Comparison of ENCODE assay signal across 8 cellular contexts in genomic region chr2:72993147-72993546, GRCh38.
DNase-seq lines count a peak whose midpoint lies in the region; ATAC-seq and TF ChIP-seq lines count a peak whose summit lies in the region.

No MANE protein-coding gene starts in this region.

- no peak overlapping the region for H3K4me3 Mint-ChIP-seq in activated CD8-positive, alpha-beta T cell treated with anti-CD3 and anti-CD28 coated beads, Interleukin-2, amount 10 ng/mL, durations not matched to agents 7 days and 5 days
- no peak overlapping the region for H3K4me3 Mint-ChIP-seq in natural killer cell treated with Interleukin-12 subunit alpha and Interleukin-12 subunit beta and Interleukin-15 and Interleukin-18, amount 100 ng/mL, for 72 hours

- DNase-seq in 8988T, result peak; percentile 75
- DNase-seq in EL, result peak; percentile 35
- peak; percentile 22 for DNase-seq in M059J (ENCODE audit: low read depth)
- peak; percentile 59 for DNase-seq in activated CD8-positive, alpha-beta T cell treated with anti-CD3 and anti-CD28 coated beads, Interleukin-2, amount 10 ng/mL, durations not matched to agents 7 days and 5 days
- DNase-seq in erythroblast (lab: John Stamatoyannopoulos, UW), result peak; percentile 51 to 76
- DNase-seq in natural killer cell treated with Interleukin-12 subunit alpha and Interleukin-12 subunit beta and Interleukin-15 and Interleukin-18, amount 100 ng/mL, for 72 hours (ENCODE audit: low spot score), result no peak

- no peaks in the 10 kb centered on the region for H3K9me3 Mint-ChIP-seq in activated CD8-positive, alpha-beta T cell treated with anti-CD3 and anti-CD28 coated beads, Interleukin-2, amount 10 ng/mL, durations not matched to agents 7 days and 5 days (ENCODE audit: insufficient read depth)
- no peaks in the 10 kb centered on the region for H3K9me3 Mint-ChIP-seq in natural killer cell treated with Interleukin-12 subunit alpha and Interleukin-12 subunit beta and Interleukin-15 and Interleukin-18, amount 100 ng/mL, for 72 hours

- peak; percentile 53 for ATAC-seq in activated CD8-positive, alpha-beta T cell treated with anti-CD3 and anti-CD28 coated beads, Interleukin-2, amount 10 ng/mL, durations not matched to agents 7 days and 5 days
- peak; percentile 50 to 61 for ATAC-seq in natural killer cell treated with Interleukin-12 subunit alpha and Interleukin-12 subunit beta and Interleukin-15 and Interleukin-18, amount 100 ng/mL, for 72 hours
- ATAC-seq in GM19463 (IDR thresholded peaks at IDR 0.05; ENCODE audit: unreplicated experiment) (no peak), HG02840 (IDR thresholded peaks at IDR 0.05; ENCODE audit: low FRiP score, unreplicated experiment) (no peak)

- no peaks in the 10 kb centered on the region for H3K4me1 Mint-ChIP-seq in activated CD8-positive, alpha-beta T cell treated with anti-CD3 and anti-CD28 coated beads, Interleukin-2, amount 10 ng/mL, durations not matched to agents 7 days and 5 days (ENCODE audit: low read depth)
- H3K4me1 Mint-ChIP-seq in natural killer cell treated with Interleukin-12 subunit alpha and Interleukin-12 subunit beta and Interleukin-15 and Interleukin-18, amount 100 ng/mL, for 72 hours (ENCODE audit: low read depth in 2 of 2), result peaks cover 0 to 4% of the 10 kb centered on the region in 2 donors

- H3K36me3 Mint-ChIP-seq in activated CD8-positive, alpha-beta T cell treated with anti-CD3 and anti-CD28 coated beads, Interleukin-2, amount 10 ng/mL, durations not matched to agents 7 days and 5 days (ENCODE audit: low read depth), result no peaks in the 10 kb centered on the region
- H3K36me3 Mint-ChIP-seq in natural killer cell treated with Interleukin-12 subunit alpha and Interleukin-12 subunit beta and Interleukin-15 and Interleukin-18, amount 100 ng/mL, for 72 hours, result no peaks in the 10 kb centered on the region

- no peaks in the 10 kb centered on the region for H3K27me3 Mint-ChIP-seq in activated CD8-positive, alpha-beta T cell treated with anti-CD3 and anti-CD28 coated beads, Interleukin-2, amount 10 ng/mL, durations not matched to agents 7 days and 5 days (ENCODE audit: low read depth)
- no peaks in the 10 kb centered on the region for H3K27me3 Mint-ChIP-seq in natural killer cell treated with Interleukin-12 subunit alpha and Interleukin-12 subunit beta and Interleukin-15 and Interleukin-18, amount 100 ng/mL, for 72 hours

- POLR2A ChIA-PET in activated CD8-positive, alpha-beta T cell treated with anti-CD3 and anti-CD28 coated beads, Interleukin-2, amount 10 ng/mL, durations not matched to agents 7 days and 5 days (lab: Charles Lee), result interaction anchor here (0.7 kb wide), 1 partner anchor 1926 kb away, joined by 3 read pairs; no protein-coding TSS in a partner anchor

- TF ChIP-seq POLR2A in erythroblast (IDR thresholded peaks at IDR 0.05; ENCODE audit: low read length), result no peak

- CTCF ChIA-PET in activated CD8-positive, alpha-beta T cell treated with anti-CD3 and anti-CD28 coated beads, Interleukin-2, amount 10 ng/mL, durations not matched to agents 7 days and 5 days (lab: Charles Lee), result interaction anchor here (1.0 to 4.3 kb wide), 8 partner anchors 10 to 184 kb away, joined by 4 to 47 read pairs (median 5); no protein-coding TSS in a partner anchor

- H3K27ac Mint-ChIP-seq in activated CD8-positive, alpha-beta T cell treated with anti-CD3 and anti-CD28 coated beads, Interleukin-2, amount 10 ng/mL, durations not matched to agents 7 days and 5 days, result no peak overlapping the region
- H3K27ac Mint-ChIP-seq in natural killer cell treated with Interleukin-12 subunit alpha and Interleukin-12 subunit beta and Interleukin-15 and Interleukin-18, amount 100 ng/mL, for 72 hours, result no peak overlapping the region

Comparison
In these comparisons a context has a peak if more than half of its experiments do, and no peak if none do; other contexts are left out.
1. ATAC-seq: peak in activated CD8-positive, alpha-beta T cell treated with anti-CD3 and anti-CD28 coated beads, Interleukin-2, amount 10 ng/mL, durations not matched to agents 7 days and 5 days (single experiment) and natural killer cell treated with Interleukin-12 subunit alpha and Interleukin-12 subunit beta and Interleukin-15 and Interleukin-18, amount 100 ng/mL, for 72 hours (2 of 2); none in GM19463 (single experiment) and HG02840 (single experiment).